ENCODE assay signal across 9 cellular contexts in the genomic region with DNA sequence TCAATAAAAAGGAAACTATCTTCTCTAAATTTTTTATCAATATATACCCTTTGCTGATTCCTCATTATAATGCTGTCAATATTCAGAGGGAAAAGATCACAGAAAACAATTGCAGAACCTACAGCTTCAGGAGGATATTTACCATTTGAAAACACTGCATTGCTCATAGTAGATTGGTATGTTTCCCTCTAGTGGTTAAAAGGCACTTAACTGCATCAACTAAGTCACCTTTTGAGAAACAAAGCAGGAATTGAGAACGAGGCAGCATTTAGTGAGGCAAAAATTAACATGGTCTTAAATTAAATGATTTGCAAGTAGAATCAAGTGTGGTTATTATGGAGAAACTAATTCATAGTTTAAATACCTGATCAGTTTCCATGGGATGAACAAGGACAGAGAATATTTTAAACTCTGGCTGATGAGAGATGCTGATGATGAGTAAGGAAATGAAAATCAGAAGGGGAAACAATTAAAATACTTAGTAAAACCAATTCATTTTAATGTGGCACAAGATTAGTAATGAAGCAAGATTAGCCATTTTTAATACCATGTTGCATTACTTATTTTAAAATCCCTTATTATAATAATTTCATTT.
DNase-seq lines count a peak whose midpoint lies in the region; ATAC-seq and TF ChIP-seq lines count a peak whose summit lies in the region.
"Had no signal": no experiment of that assay in that cellular context is flagged by ENCODE, and none has a peak within 500 bp of the region (broad histone marks: within the 10 kb centered on the region; RNA-seq: fewer than 3 reads in every experiment).

No MANE protein-coding gene starts in this region.

- H3K9ac ChIP-seq in Loucy (ENCODE audit: low read depth, low read length, poor library complexity, severe bottlenecking), result no peak overlapping the region

- CTCF ChIA-PET in activated CD4-positive, alpha-beta T cell treated with anti-CD3 and anti-CD28 coated beads, Interleukin-2, amount 10 ng/mL, durations not matched to agents 7 days and 5 days (lab: Charles Lee), result no interaction called here

- H3K9me3 Mint-ChIP-seq in activated CD4-positive, alpha-beta T cell treated with anti-CD3 and anti-CD28 coated beads, Interleukin-2, amount 10 ng/mL, durations not matched to agents 7 days and 5 days, result no peaks in the 10 kb centered on the region

- H3K27me3 Mint-ChIP-seq in activated CD4-positive, alpha-beta T cell treated with anti-CD3 and anti-CD28 coated beads, Interleukin-2, amount 10 ng/mL, durations not matched to agents 7 days and 5 days, result no peaks in the 10 kb centered on the region

- no peaks in the 10 kb centered on the region for H3K36me3 ChIP-seq in Loucy (ENCODE audit: insufficient read depth, low read length)

- no peaks in the 10 kb centered on the region for H3F3A ChIP-seq in Loucy (ENCODE audit: low read depth)

- peak; percentile 62 for DNase-seq in SK-MEL-5 (ENCODE audit: low read depth, low spot score)
- peak; percentile 18 for DNase-seq in iris pigment epithelial cell (ENCODE audit: low read depth)
- DNase-seq in stimulated activated CD4-positive, alpha-beta T cell treated with anti-CD3 and anti-CD28 coated beads, Interleukin-4, amount 100 ng/mL, for 4 hours, result no peak
- DNase-seq in activated CD8-positive, alpha-beta memory T cell treated with anti-CD3 and anti-CD28 coated beads for 24 hours, result no peak
- DNase-seq in activated CD4-positive, alpha-beta T cell treated with anti-CD3 and anti-CD28 coated beads, Interleukin-2, amount 10 ng/mL, durations not matched to agents 7 days and 5 days, result no peak

- no peaks in the 10 kb centered on the region for H3K27me3 ChIP-seq in Loucy (ENCODE audit: insufficient read depth, low read length, poor library complexity, severe bottlenecking)

- H2AFZ ChIP-seq in Loucy (ENCODE audit: low read length), result no peak overlapping the region

- in situ Hi-C loops in SK-MEL-5 (cut with HindIII; ENCODE audit: low pct_unique_long_range_greater_than_20kb, low sequenced_read_pairs), result no loop called here

- no peaks in the 10 kb centered on the region for H3K4me1 ChIP-seq in Loucy (ENCODE audit: insufficient read depth, low read length, poor library complexity, severe bottlenecking)

- ATAC-seq in GM21360 (IDR thresholded peaks at IDR 0.05; ENCODE audit: unreplicated experiment) (peak; percentile 84), GM19397 (IDR thresholded peaks at IDR 0.05; ENCODE audit: unreplicated experiment) (no peak)

- no peaks in the 10 kb centered on the region for H4K20me1 ChIP-seq in Loucy (ENCODE audit: insufficient read depth, low read length, poor library complexity, severe bottlenecking)

- no peaks in the 10 kb centered on the region for H3K4me1 Mint-ChIP-seq in activated CD4-positive, alpha-beta T cell treated with anti-CD3 and anti-CD28 coated beads, Interleukin-2, amount 10 ng/mL, durations not matched to agents 7 days and 5 days

- no peak overlapping the region for H3K4me3 Mint-ChIP-seq in activated CD4-positive, alpha-beta T cell treated with anti-CD3 and anti-CD28 coated beads, Interleukin-2, amount 10 ng/mL, durations not matched to agents 7 days and 5 days

- no peaks in the 10 kb centered on the region for H3K9me3 ChIP-seq in Loucy (ENCODE audit: insufficient read depth, low read depth, low read length)

- POLR2A ChIA-PET in activated CD4-positive, alpha-beta T cell treated with anti-CD3 and anti-CD28 coated beads, Interleukin-2, amount 10 ng/mL, durations not matched to agents 7 days and 5 days (lab: Charles Lee), result no interaction called here

- no peak overlapping the region for H3K4me2 ChIP-seq in Loucy (ENCODE audit: low read depth, low read length, poor library complexity, severe bottlenecking)

- H3K4me3 ChIP-seq in Loucy (ENCODE audit: low read length, poor library complexity, severe bottlenecking), result no peak overlapping the region
- H3K4me3 ChIP-seq: lung had no signal

- H3K27ac Mint-ChIP-seq in activated CD4-positive, alpha-beta T cell treated with anti-CD3 and anti-CD28 coated beads, Interleukin-2, amount 10 ng/mL, durations not matched to agents 7 days and 5 days, result no peak overlapping the region

- H3K36me3 Mint-ChIP-seq in activated CD4-positive, alpha-beta T cell treated with anti-CD3 and anti-CD28 coated beads, Interleukin-2, amount 10 ng/mL, durations not matched to agents 7 days and 5 days (ENCODE audit: low read depth), result no peaks in the 10 kb centered on the region

- no peaks in the 10 kb centered on the region for H3K79me2 ChIP-seq in Loucy (ENCODE audit: insufficient read depth, low read length)

- no peaks in the 10 kb centered on the region for H3K9me2 ChIP-seq in Loucy (replicated peaks; ENCODE audit: low read depth, low read length)

- peak; percentile 70 for TF ChIP-seq CTCF in Loucy (conservative IDR thresholded peaks at IDR 0.05; ENCODE audit: low read length)

Comparison
In these comparisons a context has a peak if more than half of its experiments do, and no peak if none do; other contexts are left out.
1. DNase-seq: peak in SK-MEL-5 (single experiment) and iris pigment epithelial cell (single experiment); none in stimulated activated CD4-positive, alpha-beta T cell treated with anti-CD3 and anti-CD28 coated beads, Interleukin-4, amount 100 ng/mL, for 4 hours (0 of 2), activated CD8-positive, alpha-beta memory T cell treated with anti-CD3 and anti-CD28 coated beads for 24 hours (single experiment) and activated CD4-positive, alpha-beta T cell treated with anti-CD3 and anti-CD28 coated beads, Interleukin-2, amount 10 ng/mL, durations not matched to agents 7 days and 5 days (single experiment).